Comparison of ENCODE assay signal across 21 cellular contexts in the genomic region with DNA sequence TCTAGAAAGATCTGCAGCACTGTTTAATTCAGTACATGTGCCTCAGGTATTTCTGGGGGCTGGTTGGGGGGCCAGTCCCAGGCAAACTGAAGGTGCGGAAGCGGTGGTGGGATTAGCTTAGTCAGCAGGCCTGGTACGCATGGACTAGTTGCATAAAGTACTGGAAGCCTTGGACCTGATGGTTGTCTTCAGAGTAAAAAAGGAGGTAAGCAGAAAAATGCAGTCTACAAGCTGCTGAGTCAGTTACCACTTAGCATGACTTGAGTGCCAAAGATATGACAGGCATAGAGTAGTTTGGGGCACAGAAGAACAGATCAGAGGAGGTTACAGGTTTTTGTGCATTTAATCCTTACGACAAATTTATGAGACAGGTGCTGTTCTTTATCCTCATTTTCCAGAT. TPM values are rescaled to one million over a fixed set of nuclear protein-coding genes. Genes with fewer than 3 reads are reported as not detected.
"Had no signal": no experiment of that assay in that cellular context is flagged by ENCODE, and none has a peak within 500 bp of the region (broad histone marks: within the 10 kb centered on the region; RNA-seq: fewer than 3 reads in every experiment).

No MANE protein-coding gene starts in this region.

- H3K4me3 ChIP-seq: gastroesophageal sphincter, left ventricle myocardium inferior had no signal

- H3K27me3 ChIP-seq: gastroesophageal sphincter, neutrophil had no signal

- H3K4me1 Mint-ChIP-seq: activated CD4-positive, alpha-beta memory T cell treated with anti-CD3 and anti-CD28 coated beads, Interleukin-2, amount 10 ng/mL, durations not matched to agents 7 days and 5 days; activated naive CD4-positive, alpha-beta T cell treated with anti-CD3 and anti-CD28 coated beads, Interleukin-2, amount 10 ng/mL, durations not matched to agents 7 days and 5 days; natural killer cell; T-cell had no signal

- ATAC-seq: effector memory CD8-positive, alpha-beta T cell; gastroesophageal sphincter; natural killer cell; stimulated activated naive CD8-positive, alpha-beta T cell treated with anti-CD3 and anti-CD28 coated beads, Interleukin-15, Interleukin-2, amounts not matched to agents 100 U/mL and 50 U/mL, for 24 hours; T-cell had no signal

- H3K36me3 Mint-ChIP-seq: activated naive CD4-positive, alpha-beta T cell treated with anti-CD3 and anti-CD28 coated beads, Interleukin-2, amount 10 ng/mL, durations not matched to agents 7 days and 5 days; brain; natural killer cell; T-cell; type B pancreatic cell had no signal

- DNase-seq: activated CD4-positive, alpha-beta memory T cell treated with anti-CD3 and anti-CD28 coated beads, Interleukin-2, amount 10 ng/mL, durations not matched to agents 7 days and 5 days; activated CD4-positive, alpha-beta T cell treated with anti-CD3 and anti-CD28 coated beads for 4 hours; activated naive CD4-positive, alpha-beta T cell treated with anti-CD3 and anti-CD28 coated beads, Interleukin-2, amount 10 ng/mL, durations not matched to agents 7 days and 5 days; activated T-cell treated with anti-CD3 and anti-CD28 coated beads, Interleukin-2, amount 50 U/mL, for 24 hours; cerebellar nuclear complex; effector memory CD8-positive, alpha-beta T cell; left ventricle myocardium inferior; mesenchymal stem cell; natural killer cell; posterior cingulate gyrus; small intestine; stimulated activated CD4-positive, alpha-beta T cell treated with anti-CD3 and anti-CD28 coated beads, Interleukin-4, amount 100 ng/mL, for 24 hours; stimulated activated naive CD8-positive, alpha-beta T cell treated with anti-CD3 and anti-CD28 coated beads, Interleukin-15, Interleukin-2, amounts not matched to agents 100 U/mL and 50 U/mL, for 24 hours; T-cell had no signal

- H3K9me3 ChIP-seq: gastroesophageal sphincter, left ventricle myocardium inferior, neutrophil had no signal

- H3K36me3 ChIP-seq: gastroesophageal sphincter, left ventricle myocardium inferior, neutrophil had no signal

- H3K27ac Mint-ChIP-seq: activated CD4-positive, alpha-beta memory T cell treated with anti-CD3 and anti-CD28 coated beads, Interleukin-2, amount 10 ng/mL, durations not matched to agents 7 days and 5 days; activated naive CD4-positive, alpha-beta T cell treated with anti-CD3 and anti-CD28 coated beads, Interleukin-2, amount 10 ng/mL, durations not matched to agents 7 days and 5 days; activated T-cell treated with anti-CD3 and anti-CD28 coated beads, Interleukin-2, amount 50 U/mL, for 24 hours; brain; dendritic cell treated with granulocyte-macrophage colony-stimulating factor and Interleukin-4, amounts not matched to agents 40 ng/mL and 50 ng/mL, for 4 days; effector memory CD8-positive, alpha-beta T cell; natural killer cell; T-cell; type B pancreatic cell had no signal

- FAIRE-seq: islet of Langerhans, small intestine had no signal

- H3K27ac ChIP-seq: epithelial cell of prostate, gastroesophageal sphincter, left ventricle myocardium inferior, neutrophil had no signal

- H3K4me1 ChIP-seq: gastroesophageal sphincter, left ventricle myocardium inferior had no signal

- H3K4me3 Mint-ChIP-seq: activated CD4-positive, alpha-beta memory T cell treated with anti-CD3 and anti-CD28 coated beads, Interleukin-2, amount 10 ng/mL, durations not matched to agents 7 days and 5 days; activated naive CD4-positive, alpha-beta T cell treated with anti-CD3 and anti-CD28 coated beads, Interleukin-2, amount 10 ng/mL, durations not matched to agents 7 days and 5 days; activated T-cell treated with anti-CD3 and anti-CD28 coated beads, Interleukin-2, amount 50 U/mL, for 24 hours; brain; dendritic cell treated with granulocyte-macrophage colony-stimulating factor and Interleukin-4, amounts not matched to agents 40 ng/mL and 50 ng/mL, for 4 days; effector memory CD8-positive, alpha-beta T cell; natural killer cell; T-cell; type B pancreatic cell had no signal

RNA-seq across cellular contexts. Expression of gene GOLGA8J, which starts 19.9 kb away (rescaled TPM):
- total RNA-seq: activated CD4-positive, alpha-beta memory T cell treated with anti-CD3 and anti-CD28 coated beads, Interleukin-2, amount 10 ng/mL, durations not matched to agents 7 days and 5 days; T-cell had no signal
- polyA plus RNA-seq: small intestine had no signal
